In genomic region chr5:137914758-137915157, GRCh38 we compare ENCODE assay signal across 32 cellular contexts. TPM values are rescaled to one million over a fixed set of nuclear protein-coding genes. Genes with fewer than 3 reads are reported as not detected.
"Had no signal": no experiment of that assay in that cellular context is flagged by ENCODE, and none has a peak within 500 bp of the region (broad histone marks: within the 10 kb centered on the region; RNA-seq: fewer than 3 reads in every experiment).

No MANE protein-coding gene starts in this region.

- H3K4me3 ChIP-seq: stomach, suprapubic skin, testis, thoracic aorta, thyroid gland, tibial artery, tibial nerve, transverse colon, upper lobe of left lung, upper lobe of right lung, uterus, vagina had no signal

- H3K4me1 ChIP-seq: stomach, suprapubic skin, testis, thyroid gland, tibial artery, tibial nerve, transverse colon, upper lobe of left lung, upper lobe of right lung, uterus, vagina had no signal

- H3K27ac Mint-ChIP-seq: stimulated activated effector memory CD8-positive, alpha-beta T cell treated with anti-CD3 and anti-CD28 coated beads, Interleukin-12 subunit alpha, Interleukin-12 subunit beta, amount 100 ng/mL, for 72 hours; stimulated activated memory B cell treated with anti-CD40 and anti-IgM and Interleukin-4, amounts not matched to agents 10 μg/mL and 1 μg/mL and 100 μg/mL, for 72 hours; stimulated activated naive B cell treated with anti-CD40 and anti-IgM and Interleukin-4, amounts not matched to agents 10 μg/mL and 1 μg/mL and 100 μg/mL, for 72 hours; stimulated activated naive CD8-positive, alpha-beta T cell treated with anti-CD3 and anti-CD28 coated beads, Interleukin-15, amount 100 ng/mL, for 72 hours; stimulated activated naive CD8-positive, alpha-beta T cell treated with anti-CD3 and anti-CD28 coated beads, Interleukin-15, Interleukin-2, amounts not matched to agents 100 ng/mL and 50 ng/mL, for 24 hours; type B pancreatic cell had no signal

- H3K36me3 ChIP-seq: stomach, suprapubic skin, thoracic aorta, thyroid gland, tibial artery, tibial nerve, transverse colon, upper lobe of left lung, upper lobe of right lung, uterus, vagina had no signal

- H3K4me1 Mint-ChIP-seq: stimulated activated effector memory CD8-positive, alpha-beta T cell treated with anti-CD3 and anti-CD28 coated beads, Interleukin-12 subunit alpha, Interleukin-12 subunit beta, amount 100 ng/mL, for 72 hours; stimulated activated memory B cell treated with anti-CD40 and anti-IgM and Interleukin-4, amounts not matched to agents 10 μg/mL and 1 μg/mL and 100 μg/mL, for 72 hours; stimulated activated naive CD8-positive, alpha-beta T cell treated with anti-CD3 and anti-CD28 coated beads, Interleukin-15, amount 100 ng/mL, for 72 hours had no signal

- H3K27me3 ChIP-seq: stomach, suprapubic skin, testis, thyroid gland, tibial artery, tibial nerve, transverse colon, upper lobe of left lung, upper lobe of right lung, uterus, vagina had no signal

- FAIRE-seq: urothelium cell line had no signal

- H3K36me3 Mint-ChIP-seq: stimulated activated effector memory CD8-positive, alpha-beta T cell treated with anti-CD3 and anti-CD28 coated beads, Interleukin-12 subunit alpha, Interleukin-12 subunit beta, amount 100 ng/mL, for 72 hours; stimulated activated memory B cell treated with anti-CD40 and anti-IgM and Interleukin-4, amounts not matched to agents 10 μg/mL and 1 μg/mL and 100 μg/mL, for 72 hours; type B pancreatic cell had no signal

- H3K4me3 Mint-ChIP-seq: stimulated activated effector memory CD8-positive, alpha-beta T cell treated with anti-CD3 and anti-CD28 coated beads, Interleukin-12 subunit alpha, Interleukin-12 subunit beta, amount 100 ng/mL, for 72 hours; stimulated activated memory B cell treated with anti-CD40 and anti-IgM and Interleukin-4, amounts not matched to agents 10 μg/mL and 1 μg/mL and 100 μg/mL, for 72 hours; stimulated activated naive B cell treated with anti-CD40 and anti-IgM and Interleukin-4, amounts not matched to agents 10 μg/mL and 1 μg/mL and 100 μg/mL, for 72 hours; stimulated activated naive CD8-positive, alpha-beta T cell treated with anti-CD3 and anti-CD28 coated beads, Interleukin-15, amount 100 ng/mL, for 72 hours; stimulated activated naive CD8-positive, alpha-beta T cell treated with anti-CD3 and anti-CD28 coated beads, Interleukin-15, Interleukin-2, amounts not matched to agents 100 ng/mL and 50 ng/mL, for 24 hours; type B pancreatic cell had no signal

- ATAC-seq: stimulated activated effector memory CD8-positive, alpha-beta T cell treated with anti-CD3 and anti-CD28 coated beads, Interleukin-12 subunit alpha, Interleukin-12 subunit beta, amount 100 ng/mL, for 72 hours; stimulated activated memory B cell treated with anti-CD40 and anti-IgM and Interleukin-4, amounts not matched to agents 10 μg/mL and 1 μg/mL and 100 μg/mL, for 72 hours; stimulated activated naive B cell treated with anti-CD40 and anti-IgM and Interleukin-4, amounts not matched to agents 10 μg/mL and 1 μg/mL and 100 μg/mL, for 72 hours; stimulated activated naive CD8-positive, alpha-beta T cell treated with anti-CD3 and anti-CD28 coated beads, Interleukin-15, amount 100 ng/mL, for 72 hours; stimulated activated naive CD8-positive, alpha-beta T cell treated with anti-CD3 and anti-CD28 coated beads, Interleukin-15, Interleukin-2, amounts not matched to agents 100 U/mL and 50 U/mL, for 24 hours; upper lobe of right lung had no signal

- DNase-seq: stimulated activated CD4-positive, alpha-beta T cell treated with anti-CD3 and anti-CD28 coated beads, Interleukin-2, amount 100 ng/mL, for 48 hours; stimulated activated CD4-positive, alpha-beta T cell treated with anti-CD3 and anti-CD28 coated beads, Interleukin-4, amount 100 ng/mL, for 1 hour; stimulated activated CD4-positive, alpha-beta T cell treated with anti-CD3 and anti-CD28 coated beads, Interleukin-4, amount 100 ng/mL, for 24 hours; stimulated activated CD4-positive, alpha-beta T cell treated with anti-CD3 and anti-CD28 coated beads, Interleukin-4, amount 100 ng/mL, for 4 hours; stimulated activated CD8-positive, alpha-beta memory T cell treated with anti-CD3 and anti-CD28 coated beads, Interleukin-4, amount 100 ng/mL, for 48 hours; stimulated activated naive B cell treated with anti-CD40 and anti-IgM and Interleukin-4, amounts not matched to agents 10 μg/mL and 1 μg/mL and 100 μg/mL, for 72 hours; stimulated activated naive CD4-positive, alpha-beta T cell; stimulated activated naive CD4-positive, alpha-beta T cell treated with Interleukin-2 at 50 U/mL for 16 hours; stimulated activated naive CD8-positive, alpha-beta T cell treated with anti-CD3 and anti-CD28 coated beads, Interleukin-15, amount 100 ng/mL, for 72 hours; stimulated activated naive CD8-positive, alpha-beta T cell treated with anti-CD3 and anti-CD28 coated beads, Interleukin-15, Interleukin-2, amounts not matched to agents 100 U/mL and 50 U/mL, for 24 hours; stomach; substantia nigra; testis; thyroid gland; tibial artery; transverse colon; trophoblast cell; upper lobe of left lung; upper lobe of right lung; uterus had no signal

- H3K9me3 ChIP-seq: testis, thyroid gland, uterus, vagina had no signal

- H3K27me3 Mint-ChIP-seq: stimulated activated memory B cell treated with anti-CD40 and anti-IgM and Interleukin-4, amounts not matched to agents 10 μg/mL and 1 μg/mL and 100 μg/mL, for 72 hours; stimulated activated naive B cell treated with anti-CD40 and anti-IgM and Interleukin-4, amounts not matched to agents 10 μg/mL and 1 μg/mL and 100 μg/mL, for 72 hours; stimulated activated naive CD8-positive, alpha-beta T cell treated with anti-CD3 and anti-CD28 coated beads, Interleukin-15, amount 100 ng/mL, for 72 hours; type B pancreatic cell had no signal

- H3K27ac ChIP-seq: stomach, suprapubic skin, testis, thoracic aorta, thyroid gland, tibial artery, tibial nerve, transverse colon, upper lobe of left lung, upper lobe of right lung, uterus, vagina had no signal

RNA-seq across cellular contexts. Expression of gene PKD2L2, which starts 25.5 kb away (rescaled TPM):
- total RNA-seq: stomach, subcutaneous adipose tissue, suprapubic skin, thoracic aorta, thyroid gland, tibial nerve, transverse colon, upper lobe of left lung, upper lobe of right lung, ureter, uterus, vagina had no signal
- polyA plus RNA-seq: stomach had no signal

RNA-seq across cellular contexts. Expression of gene MYOT, which starts 47.1 kb away (rescaled TPM):
- total RNA-seq: temporal lobe, upper lobe of left lung, upper lobe of right lung had no signal
